Comparison of ENCODE assay signal across 30 cellular contexts in genomic region chr1:111351700-111352099, GRCh38.
"Had no signal": no experiment of that assay in that cellular context is flagged by ENCODE, and none has a peak within 500 bp of the region (broad histone marks: within the 10 kb centered on the region; RNA-seq: fewer than 3 reads in every experiment).

No MANE protein-coding gene starts in this region.

- H3K9ac ChIP-seq: neural progenitor cell, parathyroid adenoma had no signal

- H3K79me2 ChIP-seq: parathyroid adenoma had no signal

- H2AFZ ChIP-seq: neural progenitor cell, parathyroid adenoma had no signal

- H3K27me3 ChIP-seq: ovary, spleen, suprapubic skin, testis, tibial artery, transverse colon, upper lobe of right lung, uterus had no signal

- H3K27ac Mint-ChIP-seq: natural killer cell; nephron; neural progenitor cell; progenitor cell of endocrine pancreas; stimulated activated memory B cell treated with anti-CD40 and anti-IgM and Interleukin-4, amounts not matched to agents 10 μg/mL and 1 μg/mL and 100 μg/mL, for 72 hours; type B pancreatic cell had no signal

- H3K4me1 ChIP-seq: parathyroid adenoma, psoas muscle, testis, upper lobe of right lung, uterus had no signal

- DNase-seq: natural killer cell; occipital lobe; ovary; posterior cingulate gyrus; psoas muscle; right cardiac atrium; spleen; stimulated activated CD4-positive, alpha-beta T cell treated with anti-CD3 and anti-CD28 coated beads, Interleukin-12 subunit alpha, Interleukin-12 subunit beta, amount 100 ng/mL, for 4 hours; stimulated activated CD4-positive, alpha-beta T cell treated with anti-CD3 and anti-CD28 coated beads, Interleukin-1b, Interleukin-23, amount 100 ng/mL, for 48 hours; stimulated activated CD4-positive, alpha-beta T cell treated with anti-CD3 and anti-CD28 coated beads, Interleukin-4, amount 100 ng/mL, for 1 hour; stimulated activated CD4-positive, alpha-beta T cell treated with anti-CD3 and anti-CD28 coated beads, Interleukin-4, amount 100 ng/mL, for 4 hours; stimulated activated CD8-positive, alpha-beta memory T cell treated with anti-CD3 and anti-CD28 coated beads, Interleukin-4, amount 100 ng/mL, for 48 hours; stimulated activated naive CD4-positive, alpha-beta T cell; stimulated activated naive CD8-positive, alpha-beta T cell treated with anti-CD3 and anti-CD28 coated beads, Interleukin-15, amount 100 ng/mL, for 72 hours; stimulated activated naive CD8-positive, alpha-beta T cell treated with anti-CD3 and anti-CD28 coated beads, Interleukin-15, Interleukin-2, amounts not matched to agents 100 U/mL and 50 U/mL, for 24 hours; substantia nigra; testis; tibial artery; transverse colon; upper lobe of right lung; uterus had no signal

- H3K36me3 ChIP-seq: neural progenitor cell, ovary, spleen, suprapubic skin, tibial artery, transverse colon, upper lobe of right lung, uterus had no signal

- H3K4me3 Mint-ChIP-seq: natural killer cell; nephron; neural progenitor cell; stimulated activated memory B cell treated with anti-CD40 and anti-IgM and Interleukin-4, amounts not matched to agents 10 μg/mL and 1 μg/mL and 100 μg/mL, for 72 hours; stimulated activated naive CD8-positive, alpha-beta T cell treated with anti-CD3 and anti-CD28 coated beads, Interleukin-15, amount 100 ng/mL, for 72 hours; type B pancreatic cell had no signal

- H3K4me2 ChIP-seq: neural progenitor cell, smooth muscle cell had no signal

- H3K9me3 ChIP-seq: ovary, psoas muscle, spleen, suprapubic skin, testis, tibial artery, transverse colon, upper lobe of right lung, uterus had no signal

- H3K36me3 Mint-ChIP-seq: natural killer cell; neural progenitor cell; stimulated activated memory B cell treated with anti-CD40 and anti-IgM and Interleukin-4, amounts not matched to agents 10 μg/mL and 1 μg/mL and 100 μg/mL, for 72 hours had no signal

- H3K9me3 Mint-ChIP-seq: natural killer cell; neural progenitor cell; stimulated activated memory B cell treated with anti-CD40 and anti-IgM and Interleukin-4, amounts not matched to agents 10 μg/mL and 1 μg/mL and 100 μg/mL, for 72 hours; stimulated activated naive CD8-positive, alpha-beta T cell treated with anti-CD3 and anti-CD28 coated beads, Interleukin-15, amount 100 ng/mL, for 72 hours; type B pancreatic cell had no signal

- H3K27me3 Mint-ChIP-seq: progenitor cell of endocrine pancreas; stimulated activated memory B cell treated with anti-CD40 and anti-IgM and Interleukin-4, amounts not matched to agents 10 μg/mL and 1 μg/mL and 100 μg/mL, for 72 hours; stimulated activated naive CD8-positive, alpha-beta T cell treated with anti-CD3 and anti-CD28 coated beads, Interleukin-15, amount 100 ng/mL, for 72 hours had no signal

- H3K27ac ChIP-seq: neural progenitor cell, ovary, parathyroid adenoma, psoas muscle, skin epidermis, spleen, suprapubic skin, testis, tibial artery, transverse colon, upper lobe of right lung, uterus had no signal

- H3K4me3 ChIP-seq: neural progenitor cell, ovary, psoas muscle, skin epidermis, smooth muscle cell, spleen, suprapubic skin, testis, tibial artery, transverse colon, upper lobe of right lung, uterus had no signal
